8 cellular contexts compared by ENCODE assay signal in genomic region chr17:59565171-59565958, GRCh38. TPM values are rescaled to one million over a fixed set of nuclear protein-coding genes. Genes with fewer than 3 reads are reported as not detected.
A peak's percentile ranks its signal among the peaks of the same experiment; 100 is the strongest.
DNase-seq lines count a peak whose midpoint lies in the region; ATAC-seq and TF ChIP-seq lines count a peak whose summit lies in the region.

TSS of gene DHX40 (plus strand) at chr17:59565610. CDS start at chr17:59565672, 62 bp downstream.

- intact Hi-C loops in esophagus muscularis mucosa (cut with DNase I): loop anchor here (10.0 kb wide), 1 partner anchor 121 kb away; no protein-coding TSS in a partner anchor

- no peaks in the 10 kb centered on the region for H3K9me3 ChIP-seq in KOPT-K1 (ENCODE audit: insufficient read depth, low read length, poor library complexity, severe bottlenecking)
- no peaks in the 10 kb centered on the region for H3K9me3 ChIP-seq in Peyer's patch
- no peaks in the 10 kb centered on the region for H3K9me3 ChIP-seq in esophagus muscularis mucosa
- H3K9me3 ChIP-seq in muscle layer of duodenum (ENCODE audit: control insufficient read depth in 1 of 2, low read length in 2 of 2): no peaks in the 10 kb centered on the region

- 21% methylated on average over 21 of the region's 62 CpGs for whole genome bisulfite sequencing in esophagus muscularis mucosa

- H3K27ac ChIP-seq in KOPT-K1 (ENCODE audit: low read depth, low read length, poor library complexity, severe bottlenecking) (peak within 1 kb of the TSS; percentile 54), Peyer's patch (peak within 1 kb of the TSS; percentile 67 to 87 (median 82)), esophagus muscularis mucosa (replicated peaks in 1 of 4) (peak within 1 kb of the TSS; percentile 84 to 92 (median 90)), muscle layer of duodenum (ENCODE audit: low read length) (peak within 1 kb of the TSS; percentile 80)

- TF ChIP-seq POLR2A in Peyer's patch (IDR thresholded peaks at IDR 0.05): peak in 1 of 2 donors; percentile 46
- TF ChIP-seq POLR2A in esophagus muscularis mucosa (IDR thresholded peaks at IDR 0.05; ENCODE audit: low read depth): no peak

- peak; percentile 85 for ATAC-seq in GM21717 (IDR thresholded peaks at IDR 0.05; ENCODE audit: unreplicated experiment)

- no peaks in the 10 kb centered on the region for H3K27me3 ChIP-seq in Peyer's patch
- H3K27me3 ChIP-seq in esophagus muscularis mucosa: no peaks in the 10 kb centered on the region
- H3K27me3 ChIP-seq in muscle layer of duodenum (ENCODE audit: low read depth, low read length): no peaks in the 10 kb centered on the region

- DNase-seq in DMS 273 (lab: John Stamatoyannopoulos, UW; ENCODE audit: unreplicated experiment) (peak; percentile 97), Peyer's patch (peak; percentile 91 to 98 (median 94)), esophagus muscularis mucosa (ENCODE audit: extremely low spot score) (peak; percentile 98)
- DNase-seq in activated T-cell treated with anti-CD3 and anti-CD28 coated beads, Interleukin-2, amount 50 U/mL, for 48 hours: peak; percentile 93 to 95
- peak; percentile 93 for DNase-seq in stimulated activated CD8-positive, alpha-beta memory T cell treated with anti-CD3 and anti-CD28 coated beads, Interleukin-7, amount 100 ng/mL, for 24 hours (ENCODE audit: low read depth)

- H3K4me1 ChIP-seq in Peyer's patch (peaks cover 0 to 13% (median 4%) of the 10 kb centered on the region in 4 donors), esophagus muscularis mucosa (peaks cover 12 to 18% (median 14%) of the 10 kb centered on the region in 4 donors), muscle layer of duodenum (ENCODE audit: control insufficient read depth in 1 of 2, insufficient read depth in 2 of 2, low read length in 2 of 2) (peaks cover 0 to 7% of the 10 kb centered on the region in 2 donors)

- TF ChIP-seq EP300 in esophagus muscularis mucosa (IDR thresholded peaks at IDR 0.05): no peak

- H3K4me3 ChIP-seq in Peyer's patch: peak within 1 kb of the TSS; percentile 82 to 98 (median 85)
- H3K4me3 ChIP-seq in esophagus muscularis mucosa: peak within 1 kb of the TSS; percentile 77 to 99 (median 94)
- peak within 1 kb of the TSS; percentile 82 to 99 for H3K4me3 ChIP-seq in muscle layer of duodenum (ENCODE audit: low read depth in 1 of 2, low read length in 2 of 2)

- TF ChIP-seq CTCF in Peyer's patch (IDR thresholded peaks at IDR 0.05): no peak
- no peak for TF ChIP-seq CTCF in esophagus muscularis mucosa (IDR thresholded peaks at IDR 0.05)

- peaks cover 2% of the 10 kb centered on the region for H3K36me3 ChIP-seq in KOPT-K1 (ENCODE audit: insufficient read depth, low read length)
- no peaks in the 10 kb centered on the region for H3K36me3 ChIP-seq in Peyer's patch
- peaks cover 0 to 6% (median 1%) of the 10 kb centered on the region in 4 donors for H3K36me3 ChIP-seq in esophagus muscularis mucosa
- H3K36me3 ChIP-seq in muscle layer of duodenum (ENCODE audit: control insufficient read depth in 1 of 2, insufficient read depth in 2 of 2, low read length in 2 of 2): no peaks in the 10 kb centered on the region

RNA-seq across cellular contexts. Expression of gene DHX40, which starts in this region (rescaled TPM):
- 10 to 100 TPM; 13.3 to 28.1 (median 16.5) TPM for total RNA-seq in Peyer's patch
- 10 to 100 TPM; 32.4 to 48.0 (median 44.3) TPM for total RNA-seq in esophagus muscularis mucosa

Comparison
In these comparisons a context has a peak if more than half of its experiments do, and no peak if none do; other contexts are left out.
1. Peak in every context shown above with its lines: DNase-seq, ATAC-seq, H3K4me3 ChIP-seq and H3K27ac ChIP-seq.